ENCODE assay signal across 21 cellular contexts in the genomic region with DNA sequence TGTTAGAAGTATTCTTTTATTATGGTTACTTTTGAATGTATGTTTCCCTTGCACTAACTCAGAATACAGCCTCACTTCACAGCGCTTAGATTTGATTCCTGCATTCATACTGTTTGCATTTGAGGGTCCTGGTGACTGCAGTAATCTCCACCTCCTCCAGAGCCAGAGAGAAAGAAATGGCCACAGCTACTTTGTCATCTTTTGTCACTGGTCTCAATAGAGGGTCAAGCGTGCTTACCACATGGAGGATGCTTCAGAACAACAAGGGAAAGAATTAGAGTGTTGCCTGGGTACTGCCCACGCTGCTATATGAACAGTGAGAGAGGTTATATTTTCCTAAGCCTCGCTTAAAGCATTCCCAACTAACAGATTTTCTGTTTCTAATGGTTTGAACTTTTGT.
"Had no signal": no experiment of that assay in that cellular context is flagged by ENCODE, and none has a peak within 500 bp of the region (broad histone marks: within the 10 kb centered on the region; RNA-seq: fewer than 3 reads in every experiment).

No MANE protein-coding gene starts in this region.

- H3K9me3 ChIP-seq: esophagus muscularis mucosa, gastrocnemius medialis, heart right ventricle, prostate gland, right lobe of liver, spleen, testis, tibial nerve had no signal

- H3K4me1 ChIP-seq: esophagus muscularis mucosa, parathyroid adenoma, prostate gland, right lobe of liver, spleen, testis, tibial nerve had no signal

- DNase-seq: effector memory CD4-positive, alpha-beta T cell; gastrocnemius medialis; heart right ventricle; hypothalamus; midbrain; right lobe of liver; spleen; stimulated activated CD4-positive, alpha-beta T cell treated with anti-CD3 and anti-CD28 coated beads, Interleukin-15, amount 100 ng/mL, for 24 hours; stimulated activated CD4-positive, alpha-beta T cell treated with anti-CD3 and anti-CD28 coated beads, Interleukin-2, amount 100 ng/mL, for 24 hours; stimulated activated CD4-positive, alpha-beta T cell treated with anti-CD3 and anti-CD28 coated beads, Interleukin-4, amount 100 ng/mL, for 4 hours; stimulated activated naive B cell treated with anti-CD40 and anti-IgM and Interleukin-4, amounts not matched to agents 10 μg/mL and 1 μg/mL and 100 μg/mL, for 72 hours; stimulated activated naive CD8-positive, alpha-beta T cell treated with anti-CD3 and anti-CD28 coated beads, Interleukin-15, amount 100 ng/mL, for 72 hours; testis had no signal

- H3K27me3 Mint-ChIP-seq: natural killer cell treated with Interleukin-12 subunit alpha and Interleukin-12 subunit beta and Interleukin-15 and Interleukin-18, amount 100 ng/mL, for 72 hours; stimulated activated naive B cell treated with anti-CD40 and anti-IgM and Interleukin-4, amounts not matched to agents 10 μg/mL and 1 μg/mL and 100 μg/mL, for 72 hours; stimulated activated naive CD8-positive, alpha-beta T cell treated with anti-CD3 and anti-CD28 coated beads, Interleukin-15, amount 100 ng/mL, for 72 hours had no signal

- H3K36me3 Mint-ChIP-seq: natural killer cell treated with Interleukin-12 subunit alpha and Interleukin-12 subunit beta and Interleukin-15 and Interleukin-18, amount 100 ng/mL, for 72 hours; stimulated activated naive B cell treated with anti-CD40 and anti-IgM and Interleukin-4, amounts not matched to agents 10 μg/mL and 1 μg/mL and 100 μg/mL, for 72 hours had no signal

- H3K4me1 Mint-ChIP-seq: stimulated activated naive B cell treated with anti-CD40 and anti-IgM and Interleukin-4, amounts not matched to agents 10 μg/mL and 1 μg/mL and 100 μg/mL, for 72 hours; stimulated activated naive CD8-positive, alpha-beta T cell treated with anti-CD3 and anti-CD28 coated beads, Interleukin-15, amount 100 ng/mL, for 72 hours had no signal

- FAIRE-seq: endometrium, islet of Langerhans had no signal

- H3K27ac ChIP-seq: esophagus muscularis mucosa, heart right ventricle, parathyroid adenoma, prostate gland, right lobe of liver, spleen, testis, tibial nerve had no signal

- H3K4me3 Mint-ChIP-seq: natural killer cell treated with Interleukin-12 subunit alpha and Interleukin-12 subunit beta and Interleukin-15 and Interleukin-18, amount 100 ng/mL, for 72 hours; stimulated activated naive B cell treated with anti-CD40 and anti-IgM and Interleukin-4, amounts not matched to agents 10 μg/mL and 1 μg/mL and 100 μg/mL, for 72 hours; stimulated activated naive CD8-positive, alpha-beta T cell treated with anti-CD3 and anti-CD28 coated beads, Interleukin-15, amount 100 ng/mL, for 72 hours had no signal

- H3K27me3 ChIP-seq: esophagus muscularis mucosa, gastrocnemius medialis, heart right ventricle, right lobe of liver, spleen, testis, tibial nerve had no signal

- H2AFZ ChIP-seq: parathyroid adenoma had no signal

- H3K27ac Mint-ChIP-seq: natural killer cell treated with Interleukin-12 subunit alpha and Interleukin-12 subunit beta and Interleukin-15 and Interleukin-18, amount 100 ng/mL, for 72 hours; stimulated activated naive B cell treated with anti-CD40 and anti-IgM and Interleukin-4, amounts not matched to agents 10 μg/mL and 1 μg/mL and 100 μg/mL, for 72 hours; stimulated activated naive CD8-positive, alpha-beta T cell treated with anti-CD3 and anti-CD28 coated beads, Interleukin-15, amount 100 ng/mL, for 72 hours had no signal

- H3K9ac ChIP-seq: parathyroid adenoma had no signal

- H3K9me3 Mint-ChIP-seq: natural killer cell treated with Interleukin-12 subunit alpha and Interleukin-12 subunit beta and Interleukin-15 and Interleukin-18, amount 100 ng/mL, for 72 hours; stimulated activated naive B cell treated with anti-CD40 and anti-IgM and Interleukin-4, amounts not matched to agents 10 μg/mL and 1 μg/mL and 100 μg/mL, for 72 hours; stimulated activated naive CD8-positive, alpha-beta T cell treated with anti-CD3 and anti-CD28 coated beads, Interleukin-15, amount 100 ng/mL, for 72 hours had no signal

- H3K79me2 ChIP-seq: parathyroid adenoma had no signal

- H3K4me3 ChIP-seq: esophagus muscularis mucosa, gastrocnemius medialis, heart right ventricle, prostate gland, right lobe of liver, spleen, testis, tibial nerve had no signal

- H3K36me3 ChIP-seq: esophagus muscularis mucosa, gastrocnemius medialis, heart right ventricle, prostate gland, right lobe of liver, spleen, tibial nerve had no signal

- ATAC-seq: gastrocnemius medialis; heart right ventricle; left lobe of liver; natural killer cell treated with Interleukin-12 subunit alpha and Interleukin-12 subunit beta and Interleukin-15 and Interleukin-18, amount 100 ng/mL, for 72 hours; right lobe of liver; stimulated activated naive B cell treated with anti-CD40 and anti-IgM and Interleukin-4, amounts not matched to agents 10 μg/mL and 1 μg/mL and 100 μg/mL, for 72 hours; stimulated activated naive CD8-positive, alpha-beta T cell treated with anti-CD3 and anti-CD28 coated beads, Interleukin-15, amount 100 ng/mL, for 72 hours had no signal
